Comparison of ENCODE assay signal across 22 cellular contexts in genomic region chr17:57397402-57397801, GRCh38.
"Had no signal": no experiment of that assay in that cellular context is flagged by ENCODE, and none has a peak within 500 bp of the region (broad histone marks: within the 10 kb centered on the region; RNA-seq: fewer than 3 reads in every experiment).

No MANE protein-coding gene starts in this region.

- H3K36me3 ChIP-seq: cardiac muscle cell had no signal

- ATAC-seq: activated CD8-positive, alpha-beta memory T cell treated with anti-CD3 and anti-CD28 coated beads, Interleukin-2, amount 10 ng/mL, durations not matched to agents 7 days and 5 days; activated CD8-positive, alpha-beta T cell treated with anti-CD3 and anti-CD28 coated beads for 36 hours; activated naive CD8-positive, alpha-beta T cell treated with anti-CD3 and anti-CD28 coated beads, Interleukin-2, amount 50 U/mL, for 24 hours; effector memory CD8-positive, alpha-beta T cell; T-cell had no signal

- H3K9me3 ChIP-seq: testis had no signal

- H3K27me3 ChIP-seq: cardiac muscle cell, esophagus muscularis mucosa, left lung, testis, upper lobe of left lung had no signal

- DNase-seq: activated CD4-positive, alpha-beta T cell treated with anti-CD3 and anti-CD28 coated beads, Interleukin-2, amount 10 ng/mL, durations not matched to agents 7 days and 5 days; activated CD4-positive, CD25-positive, alpha-beta regulatory T cell treated with anti-CD3 and anti-CD28 coated beads, Interleukin-2, amount 50 U/mL, for 72 hours; activated CD8-positive, alpha-beta memory T cell treated with anti-CD3 and anti-CD28 coated beads, Interleukin-2, amount 10 ng/mL, durations not matched to agents 7 days and 5 days; activated CD8-positive, alpha-beta T cell treated with anti-CD3 and anti-CD28 coated beads for 36 hours; activated gamma-delta T cell; activated naive CD4-positive, alpha-beta T cell treated with anti-CD3 and anti-CD28 coated beads, Interleukin-2, amount 50 U/mL, for 16 hours; activated naive CD8-positive, alpha-beta T cell treated with anti-CD3 and anti-CD28 coated beads, Interleukin-2, amount 50 U/mL, for 24 hours; activated T-cell treated with anti-CD3 and anti-CD28 coated beads for 4 hours; dermis blood vessel endothelial cell; effector memory CD8-positive, alpha-beta T cell; left lung; occipital lobe; stimulated activated CD4-positive, alpha-beta T cell treated with anti-CD3 and anti-CD28 coated beads, Interleukin-2, amount 100 ng/mL, for 48 hours; stimulated activated CD8-positive, alpha-beta memory T cell treated with anti-CD3 and anti-CD28 coated beads, Interleukin-4, amount 100 ng/mL, for 48 hours; stimulated activated naive CD4-positive, alpha-beta T cell; T-cell; testis; upper lobe of left lung had no signal

- H3K4me3 ChIP-seq: cardiac muscle cell, esophagus muscularis mucosa, left lung, lung, testis, upper lobe of left lung had no signal

- H3K4me1 ChIP-seq: left lung had no signal

- H3K27ac ChIP-seq: cardiac muscle cell, esophagus muscularis mucosa, left lung, testis, upper lobe of left lung, VCaP had no signal
